ENCODE assay signal across 9 cellular contexts in the genomic region with DNA sequence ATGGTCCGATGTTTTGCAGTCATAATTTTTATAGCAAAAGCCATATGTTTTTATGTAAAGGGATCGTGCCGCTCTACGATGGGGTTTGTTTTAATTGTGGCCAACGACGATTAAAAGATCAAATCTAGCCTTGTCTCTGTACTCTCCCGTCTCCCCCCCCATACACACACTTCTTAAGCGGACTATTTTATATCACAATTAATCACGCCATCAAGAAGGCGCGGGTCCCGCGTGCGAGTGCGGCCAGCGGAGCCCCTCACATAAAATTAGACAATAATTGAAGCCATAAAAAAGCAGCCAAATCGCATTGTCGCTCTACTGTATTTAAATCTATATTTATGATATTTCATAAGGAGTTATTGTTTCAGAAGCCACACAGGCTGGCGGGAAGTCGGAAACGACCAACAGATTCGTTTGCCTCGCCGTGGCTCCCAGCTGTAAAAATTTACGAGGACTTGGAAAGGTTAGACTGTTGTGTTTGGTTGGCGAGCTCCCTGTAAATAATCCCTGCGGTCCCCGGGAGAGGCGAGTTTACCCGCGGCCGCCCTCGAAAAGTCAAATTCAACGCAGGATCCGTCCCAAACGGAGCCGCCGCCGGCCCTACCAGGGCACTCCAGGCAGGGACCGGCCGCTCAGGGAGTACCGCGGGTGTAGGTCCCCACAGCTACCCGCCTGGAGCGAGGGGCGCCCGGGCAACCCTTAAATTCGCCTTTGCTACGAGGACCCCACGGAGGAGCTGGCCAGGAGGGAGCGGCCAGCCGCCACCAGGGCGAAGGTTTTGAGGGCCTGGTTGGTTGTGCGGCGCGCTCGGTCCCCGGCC. TPM values are rescaled to one million over a fixed set of nuclear protein-coding genes. Genes with fewer than 3 reads are reported as not detected.
A peak's percentile ranks its signal among the peaks of the same experiment; 100 is the strongest.
DNase-seq lines count a peak whose midpoint lies in the region; ATAC-seq lines count a peak whose summit lies in the region.
"Had no signal": no experiment of that assay in that cellular context is flagged by ENCODE, and none has a peak within 500 bp of the region (broad histone marks: within the 10 kb centered on the region; RNA-seq: fewer than 3 reads in every experiment).

No MANE protein-coding gene starts in this region.

- peak overlapping the region; percentile 87 to 91 for H3K4ac ChIP-seq in mesenchymal stem cell (ENCODE audit: low read depth in 1 of 2, low read length in 2 of 2)

- H3K4me3 Mint-ChIP-seq in activated naive CD4-positive, alpha-beta T cell treated with anti-CD3 and anti-CD28 coated beads for 36 hours: peak overlapping the region; percentile 21
- peak overlapping the region; percentile 56 for H3K4me3 Mint-ChIP-seq in activated naive CD8-positive, alpha-beta T cell treated with anti-CD3 and anti-CD28 coated beads, Interleukin-2, amount 10 ng/mL, durations not matched to agents 7 days and 5 days

- H4K8ac ChIP-seq in mesenchymal stem cell (ENCODE audit: low read length): peak overlapping the region; percentile 95

- WGBS in mesenchymal stem cell: 24% methylated on average over 56 of the region's 58 CpGs
- 5% methylated on average over 58 of the region's 58 CpGs for WGBS in urinary bladder

- peak overlapping the region; percentile 34 for H3K27ac ChIP-seq in mesenchymal stem cell (ENCODE audit: low read length, poor library complexity, severe bottlenecking)
- peak overlapping the region; percentile 98 for H3K27ac ChIP-seq in urinary bladder (ENCODE audit: low read depth)

- H3K36me3 ChIP-seq in mesenchymal stem cell (ENCODE audit: control insufficient read depth in 1 of 2, insufficient read depth in 2 of 2, low read depth in 1 of 2, low read length in 2 of 2) (peaks cover 15 to 60% of the 10 kb centered on the region in 2 experiments), urinary bladder (ENCODE audit: insufficient read depth) (no peaks in the 10 kb centered on the region)

- peak overlapping the region; percentile 68 for H2BK5ac ChIP-seq in mesenchymal stem cell (ENCODE audit: low read depth, low read length, poor library complexity, severe bottlenecking)

- no peak for DNase-seq in activated naive CD4-positive, alpha-beta T cell treated with anti-CD3 and anti-CD28 coated beads for 36 hours
- no peak for DNase-seq in activated naive CD4-positive, alpha-beta T cell (lab: John Stamatoyannopoulos, UW)
- peak; percentile 39 for DNase-seq in activated naive CD8-positive, alpha-beta T cell treated with anti-CD3 and anti-CD28 coated beads, Interleukin-2, amount 10 ng/mL, durations not matched to agents 7 days and 5 days
- DNase-seq in mesenchymal stem cell (peak; percentile 52), middle frontal gyrus (ENCODE audit: extremely low spot score, low spot score) (no peak), KG1 (lab: John Stamatoyannopoulos, UW) (no peak)
- DNase-seq: NCI-H2227 treated with DMSO at 0.1 percent for 48 hours had no signal

- H3K9me3 ChIP-seq in mesenchymal stem cell (ENCODE audit: control insufficient read depth, low read length): no peaks in the 10 kb centered on the region

- H3K36me3 Mint-ChIP-seq in activated naive CD4-positive, alpha-beta T cell treated with anti-CD3 and anti-CD28 coated beads for 36 hours (ENCODE audit: low read depth): no peaks in the 10 kb centered on the region
- H3K36me3 Mint-ChIP-seq in activated naive CD8-positive, alpha-beta T cell treated with anti-CD3 and anti-CD28 coated beads, Interleukin-2, amount 10 ng/mL, durations not matched to agents 7 days and 5 days: peaks cover 5% of the 10 kb centered on the region

- peaks cover 28% of the 10 kb centered on the region for H3K4me1 ChIP-seq in mesenchymal stem cell (ENCODE audit: control insufficient read depth, insufficient read depth, low read depth, low read length)
- no peaks in the 10 kb centered on the region for H3K4me1 ChIP-seq in urinary bladder (ENCODE audit: insufficient read depth)

- peak overlapping the region; percentile 91 for H4K91ac ChIP-seq in mesenchymal stem cell (ENCODE audit: low read length)

- intact Hi-C loops in activated naive CD4-positive, alpha-beta T cell treated with anti-CD3 and anti-CD28 coated beads for 36 hours (cut with micrococcal nuclease): loop anchor here (1.0 to 5.0 kb wide), 2 partner anchors 10 to 36 kb away; a partner anchor contains a TSS

- CTCF ChIA-PET in activated naive CD4-positive, alpha-beta T cell treated with anti-CD3 and anti-CD28 coated beads for 36 hours (lab: Charles Lee): interaction anchor here (0.6 to 1.0 kb wide), 2 partner anchors 14 to 316 kb away, joined by 3 to 4 read pairs; no protein-coding TSS in a partner anchor

- no peaks in the 10 kb centered on the region for H3K9me3 Mint-ChIP-seq in activated naive CD4-positive, alpha-beta T cell treated with anti-CD3 and anti-CD28 coated beads for 36 hours
- H3K9me3 Mint-ChIP-seq in activated naive CD8-positive, alpha-beta T cell treated with anti-CD3 and anti-CD28 coated beads, Interleukin-2, amount 10 ng/mL, durations not matched to agents 7 days and 5 days: no peaks in the 10 kb centered on the region

- peak overlapping the region in 1 of 2 experiments; percentile 81 for H3K23ac ChIP-seq in mesenchymal stem cell (ENCODE audit: low read length in 2 of 2)

- H3K9ac ChIP-seq in mesenchymal stem cell (ENCODE audit: low read length): peak overlapping the region; percentile 90

- H3K14ac ChIP-seq in mesenchymal stem cell (ENCODE audit: low read length in 2 of 2): peak overlapping the region in 1 of 2 experiments; percentile 92

- peak overlapping the region; percentile 59 to 89 for H2BK12ac ChIP-seq in mesenchymal stem cell (ENCODE audit: low read length in 2 of 2)

- peaks cover 29% of the 10 kb centered on the region for H3K4me1 Mint-ChIP-seq in activated naive CD4-positive, alpha-beta T cell treated with anti-CD3 and anti-CD28 coated beads for 36 hours (ENCODE audit: low read depth)
- peaks cover 9% of the 10 kb centered on the region for H3K4me1 Mint-ChIP-seq in activated naive CD8-positive, alpha-beta T cell treated with anti-CD3 and anti-CD28 coated beads, Interleukin-2, amount 10 ng/mL, durations not matched to agents 7 days and 5 days

- POLR2A ChIA-PET in activated naive CD8-positive, alpha-beta T cell treated with anti-CD3 and anti-CD28 coated beads, Interleukin-2, amount 10 ng/mL, durations not matched to agents 7 days and 5 days (lab: Charles Lee): interaction anchor here (0.6 kb wide), 1 partner anchor 15 kb away, joined by 3 read pairs; no protein-coding TSS in a partner anchor

- H3K4me3 ChIP-seq in mesenchymal stem cell (ENCODE audit: insufficient read depth in 1 of 2, low read depth in 1 of 2, low read length in 2 of 2): peak overlapping the region; percentile 42 to 92
- peak overlapping the region; percentile 74 for H3K4me3 ChIP-seq in urinary bladder (ENCODE audit: low read depth, low read length)

- peak overlapping the region; percentile 41 for H3K27ac Mint-ChIP-seq in activated naive CD4-positive, alpha-beta T cell treated with anti-CD3 and anti-CD28 coated beads for 36 hours
- peak overlapping the region; percentile 83 for H3K27ac Mint-ChIP-seq in activated naive CD8-positive, alpha-beta T cell treated with anti-CD3 and anti-CD28 coated beads, Interleukin-2, amount 10 ng/mL, durations not matched to agents 7 days and 5 days

- H3K18ac ChIP-seq in mesenchymal stem cell (ENCODE audit: low read depth in 1 of 2, low read length in 2 of 2): peak overlapping the region; percentile 89 to 90

- no peak overlapping the region for H2AK5ac ChIP-seq in mesenchymal stem cell (ENCODE audit: low read length, severe bottlenecking)

- no peaks in the 10 kb centered on the region for H3K27me3 ChIP-seq in mesenchymal stem cell (ENCODE audit: control insufficient read depth in 1 of 2, insufficient read depth in 1 of 2, low read length in 2 of 2)

- no peak for ATAC-seq in activated naive CD8-positive, alpha-beta T cell treated with anti-CD3 and anti-CD28 coated beads, Interleukin-2, amount 10 ng/mL, durations not matched to agents 7 days and 5 days (ENCODE audit: low read depth)
- ATAC-seq in GM19395 (IDR thresholded peaks at IDR 0.05; ENCODE audit: unreplicated experiment): no peak

- H3K27me3 Mint-ChIP-seq in activated naive CD4-positive, alpha-beta T cell treated with anti-CD3 and anti-CD28 coated beads for 36 hours (ENCODE audit: low read depth): peaks cover 75% of the 10 kb centered on the region
- H3K27me3 Mint-ChIP-seq in activated naive CD8-positive, alpha-beta T cell treated with anti-CD3 and anti-CD28 coated beads, Interleukin-2, amount 10 ng/mL, durations not matched to agents 7 days and 5 days: peaks cover 84% of the 10 kb centered on the region

- H2AFZ ChIP-seq in mesenchymal stem cell (ENCODE audit: low read depth, low read length): no peak overlapping the region

- peak overlapping the region; percentile 99 for H2BK120ac ChIP-seq in mesenchymal stem cell (ENCODE audit: low read depth, low read length)

- H3K79me1 ChIP-seq in mesenchymal stem cell (replicated peaks; ENCODE audit: low read length, poor library complexity, severe bottlenecking): no peaks in the 10 kb centered on the region

- peak overlapping the region; percentile 67 for H3K4me2 ChIP-seq in mesenchymal stem cell (ENCODE audit: low read length, poor library complexity, severe bottlenecking)

- peak overlapping the region; percentile 74 for H2BK15ac ChIP-seq in mesenchymal stem cell (ENCODE audit: low read depth, poor library complexity, severe bottlenecking)

RNA-seq across cellular contexts. Expression of a gene that starts 0.5 kb away (rescaled TPM):
- total RNA-seq in activated naive CD4-positive, alpha-beta T cell treated with anti-CD3 and anti-CD28 coated beads for 36 hours: not detected
- total RNA-seq in activated naive CD8-positive, alpha-beta T cell treated with anti-CD3 and anti-CD28 coated beads, Interleukin-2, amount 10 ng/mL, durations not matched to agents 7 days and 5 days: not detected
- 9.8 TPM for polyA plus RNA-seq in mesenchymal stem cell (2013, experiment 1 of 2)
- polyA plus RNA-seq in mesenchymal stem cell (2013, experiment 2 of 2): 9.8 TPM
- 19.8 TPM for total RNA-seq in urinary bladder
- 20.5 TPM for polyA plus RNA-seq in urinary bladder

RNA-seq across cellular contexts. Expression of a gene that starts 8.3 kb away (rescaled TPM):
- total RNA-seq in activated naive CD4-positive, alpha-beta T cell treated with anti-CD3 and anti-CD28 coated beads for 36 hours: not detected
- total RNA-seq in activated naive CD8-positive, alpha-beta T cell treated with anti-CD3 and anti-CD28 coated beads, Interleukin-2, amount 10 ng/mL, durations not matched to agents 7 days and 5 days: not detected
- polyA plus RNA-seq in mesenchymal stem cell (2013, experiment 1 of 2): 6.9 TPM
- 7.1 TPM for polyA plus RNA-seq in mesenchymal stem cell (2013, experiment 2 of 2)
- 23.2 TPM for total RNA-seq in urinary bladder
- polyA plus RNA-seq in urinary bladder: 44.9 TPM

RNA-seq across cellular contexts. Expression of a gene that starts 9.4 kb away (rescaled TPM):
- total RNA-seq in activated naive CD4-positive, alpha-beta T cell treated with anti-CD3 and anti-CD28 coated beads for 36 hours: not detected
- total RNA-seq in activated naive CD8-positive, alpha-beta T cell treated with anti-CD3 and anti-CD28 coated beads, Interleukin-2, amount 10 ng/mL, durations not matched to agents 7 days and 5 days: not detected
- polyA plus RNA-seq in mesenchymal stem cell (2013, experiment 1 of 2): 3.1 TPM
- polyA plus RNA-seq in mesenchymal stem cell (2013, experiment 2 of 2): 3.2 TPM
- 3.7 TPM for total RNA-seq in urinary bladder
- 14.2 TPM for polyA plus RNA-seq in urinary bladder

RNA-seq across cellular contexts. Expression of a gene that starts 13.5 kb away (rescaled TPM):
- not detected for total RNA-seq in activated naive CD4-positive, alpha-beta T cell treated with anti-CD3 and anti-CD28 coated beads for 36 hours
- not detected for total RNA-seq in activated naive CD8-positive, alpha-beta T cell treated with anti-CD3 and anti-CD28 coated beads, Interleukin-2, amount 10 ng/mL, durations not matched to agents 7 days and 5 days
- 0.39 TPM for polyA plus RNA-seq in mesenchymal stem cell (2013, experiment 1 of 2)
- polyA plus RNA-seq in mesenchymal stem cell (2013, experiment 2 of 2): 0.51 TPM
- total RNA-seq in urinary bladder: 9.0 TPM
- polyA plus RNA-seq in urinary bladder: 11.4 TPM

RNA-seq across cellular contexts. Expression of a gene that starts 18.3 kb away (rescaled TPM):
- total RNA-seq in activated naive CD4-positive, alpha-beta T cell treated with anti-CD3 and anti-CD28 coated beads for 36 hours: not detected
- not detected for total RNA-seq in activated naive CD8-positive, alpha-beta T cell treated with anti-CD3 and anti-CD28 coated beads, Interleukin-2, amount 10 ng/mL, durations not matched to agents 7 days and 5 days
- 0.62 TPM for polyA plus RNA-seq in mesenchymal stem cell (2013, experiment 1 of 2)
- polyA plus RNA-seq in mesenchymal stem cell (2013, experiment 2 of 2): 0.59 TPM
- total RNA-seq in urinary bladder: 8.4 TPM
- 4.4 TPM for polyA plus RNA-seq in urinary bladder

Comparison
In these comparisons a context has a peak if more than half of its experiments do, and no peak if none do; other contexts are left out.
1. DNase-seq: peak in activated naive CD8-positive, alpha-beta T cell treated with anti-CD3 and anti-CD28 coated beads, Interleukin-2, amount 10 ng/mL, durations not matched to agents 7 days and 5 days (single experiment) and mesenchymal stem cell (single experiment); none in activated naive CD4-positive, alpha-beta T cell treated with anti-CD3 and anti-CD28 coated beads for 36 hours (single experiment), activated naive CD4-positive, alpha-beta T cell (0 of 4), middle frontal gyrus (single experiment) and KG1 (single experiment).
2. RNA of a gene that starts 0.5 kb away (total RNA-seq): 19.8 TPM in urinary bladder (single experiment); not detected in activated naive CD4-positive, alpha-beta T cell treated with anti-CD3 and anti-CD28 coated beads for 36 hours and not detected in activated naive CD8-positive, alpha-beta T cell treated with anti-CD3 and anti-CD28 coated beads, Interleukin-2, amount 10 ng/mL, durations not matched to agents 7 days and 5 days; every median in the first group is over 10 times any median in the second.
3. RNA of a gene that starts 8.3 kb away (total RNA-seq): 23.2 TPM in urinary bladder (single experiment); not detected in activated naive CD4-positive, alpha-beta T cell treated with anti-CD3 and anti-CD28 coated beads for 36 hours and not detected in activated naive CD8-positive, alpha-beta T cell treated with anti-CD3 and anti-CD28 coated beads, Interleukin-2, amount 10 ng/mL, durations not matched to agents 7 days and 5 days; every median in the first group is over 10 times any median in the second.